ENCODE assay signal across 8 cellular contexts in genomic region chr1:160206421-160207117, GRCh38. TPM values are rescaled to one million over a fixed set of nuclear protein-coding genes. Genes with fewer than 3 reads are reported as not detected.
A peak's percentile ranks its signal among the peaks of the same experiment; 100 is the strongest.
DNase-seq lines count a peak whose midpoint lies in the region; ATAC-seq and TF ChIP-seq lines count a peak whose summit lies in the region.

No MANE protein-coding gene starts in this region.

- no peak overlapping the region for H3K23ac ChIP-seq in H9 (ENCODE audit: insufficient read length, low read depth, low read length)

- intact Hi-C loops in esophagus squamous epithelium (cut with DNase I), result loop anchor here (5.0 kb wide), 1 partner anchor 104 kb away; no protein-coding TSS in a partner anchor

- H3K9me3 ChIP-seq in H9 (ENCODE audit: control insufficient read depth, low read depth, low read length), result no peaks in the 10 kb centered on the region
- H3K9me3 ChIP-seq in esophagus squamous epithelium, result no peaks in the 10 kb centered on the region
- H3K9me3 ChIP-seq in osteoblast (ENCODE audit: low read depth, low read length), result no peaks in the 10 kb centered on the region

- H3T11ph ChIP-seq in H9 (ENCODE audit: low read length), result no peak overlapping the region

- H3K79me2 ChIP-seq in H9 (ENCODE audit: insufficient read depth, low read length) (no peaks in the 10 kb centered on the region), osteoblast (ENCODE audit: insufficient read depth, low read length) (peaks cover 55% of the 10 kb centered on the region)

- H3K23me2 ChIP-seq in H9 (ENCODE audit: insufficient read length, low read depth, low read length, poor library complexity, severe bottlenecking), result peaks cover 9% of the 10 kb centered on the region

- no peak overlapping the region for H3K9ac ChIP-seq in H9 (ENCODE audit: extremely low read depth, insufficient read length, low read length)

- no peak overlapping the region for H4K5ac ChIP-seq in H9 (ENCODE audit: insufficient read length, low read depth, low read length)

- no peak overlapping the region for H2AK5ac ChIP-seq in H9 (ENCODE audit: insufficient read length, low read length)

- H2BK5ac ChIP-seq in H9 (ENCODE audit: insufficient read length, low read length), result no peak overlapping the region

- H3K36me3 ChIP-seq in esophagus squamous epithelium (peaks cover 0 to 43% (median 14%) of the 10 kb centered on the region in 3 donors), osteoblast (ENCODE audit: insufficient read depth, low read length) (peaks cover 44% of the 10 kb centered on the region)

- H3K36me3 Mint-ChIP-seq in H9 (ENCODE audit: insufficient read depth in 1 of 3, low read depth in 3 of 3), result peaks cover 8 to 45% (median 12%) of the 10 kb centered on the region in 3 experiments; a peak in 6 of 7 replicates

- peaks cover 24% of the 10 kb centered on the region; the same call in 1 of the 2 replicates for H3K4me1 ChIP-seq in H9 (ENCODE audit: insufficient read depth, low read length)
- H3K4me1 ChIP-seq in esophagus squamous epithelium, result peaks cover 42 to 72% (median 56%) of the 10 kb centered on the region in 3 donors
- H3K4me1 ChIP-seq in osteoblast (ENCODE audit: insufficient read depth, low read length), result peaks cover 43% of the 10 kb centered on the region

- WGBS in H9 (ENCODE audit: extremely low coverage, insufficient read length, low lambda C conversion rate), result no CpG with 5 or more reads among the region's 9 CpGs
- 38 to 45% methylated on average over 9 of the region's 9 CpGs for WGBS in esophagus squamous epithelium, 2 donors

- H2BK120ac ChIP-seq in H9 (ENCODE audit: low read depth, low read length, poor library complexity, severe bottlenecking), result no peak overlapping the region

- no peak overlapping the region for H3K56ac ChIP-seq in H9 (ENCODE audit: insufficient read length, low read depth, low read length)

- peak overlapping the region; percentile 91 for H3K4me3 Mint-ChIP-seq in H9

- no peak for TF ChIP-seq POLR2A in esophagus squamous epithelium (IDR thresholded peaks at IDR 0.05)

- no peak overlapping the region for H3K18ac ChIP-seq in H9 (ENCODE audit: insufficient read length, low read depth, low read length)

- peak overlapping the region in 1 of 3 experiments; percentile 71; a peak in 4 of 7 replicates for H3K27ac Mint-ChIP-seq in H9

- no peaks in the 10 kb centered on the region for H3K27me3 Mint-ChIP-seq in H9 (ENCODE audit: low read depth)

- H3K4me2 ChIP-seq in H9 (ENCODE audit: insufficient read depth, insufficient read length, low read length) (peak overlapping the region; percentile 56), osteoblast (ENCODE audit: insufficient read depth, low read length) (peak overlapping the region; percentile 95)

- H3K27me3 ChIP-seq in H9 (ENCODE audit: insufficient read depth, low read length), result no peaks in the 10 kb centered on the region
- no peaks in the 10 kb centered on the region for H3K27me3 ChIP-seq in esophagus squamous epithelium
- no peaks in the 10 kb centered on the region for H3K27me3 ChIP-seq in osteoblast (ENCODE audit: insufficient read depth, low read length)

- H4K20me1 ChIP-seq in H9 (ENCODE audit: control insufficient read depth, insufficient read depth, insufficient read length) (no peaks in the 10 kb centered on the region), osteoblast (ENCODE audit: insufficient read depth, low read length) (peaks cover 47% of the 10 kb centered on the region)

- DNase-seq in AG08396 (ENCODE audit: low spot score) (peak; percentile 92), H9 (peak; percentile 57), SW480 (ENCODE audit: low spot score) (peak; percentile 25), esophagus squamous epithelium (lab: John Stamatoyannopoulos, UW) (no peak), osteoblast (ENCODE audit: insufficient read length, low spot score, missing footprints) (peak; percentile 99), GM19240 (ENCODE audit: insufficient read length, low spot score) (no peak)

- H3K27ac ChIP-seq in H9 (ENCODE audit: insufficient read length, low read depth, low read length) (no peak overlapping the region), esophagus squamous epithelium (peak overlapping the region; percentile 95 to 97 (median 96)), osteoblast (ENCODE audit: low read depth, low read length) (peak overlapping the region; percentile 93)

- no peak overlapping the region for H3K4ac ChIP-seq in H9 (ENCODE audit: low read depth, low read length)

- no peak overlapping the region for H2BK12ac ChIP-seq in H9 (ENCODE audit: insufficient read length, low read depth, low read length)

- H3K79me1 ChIP-seq in H9 (ENCODE audit: insufficient read depth, low read depth, low read length, poor library complexity, severe bottlenecking), result no peaks in the 10 kb centered on the region

- H2BK20ac ChIP-seq in H9 (ENCODE audit: low read depth, low read length, poor library complexity, severe bottlenecking), result no peak overlapping the region

- H3K14ac ChIP-seq in H9 (ENCODE audit: insufficient read depth, low read length), result no peak overlapping the region

- H4K8ac ChIP-seq in H9 (replicated peaks; ENCODE audit: insufficient read length, low read depth, low read length), result no peak overlapping the region

- H2BK15ac ChIP-seq in H9 (ENCODE audit: low read depth, low read length), result no peak overlapping the region

- H3K4me1 Mint-ChIP-seq in H9, result peaks cover 62 to 65% of the 10 kb centered on the region in 2 experiments

- TF ChIP-seq CTCF in H9 (conservative IDR thresholded peaks at IDR 0.05) (no peak), esophagus squamous epithelium (IDR thresholded peaks at IDR 0.05) (no peak), osteoblast (IDR thresholded peaks at IDR 0.05; ENCODE audit: extremely low read depth, low read depth, low read length) (no peak)

- H4K91ac ChIP-seq in H9 (ENCODE audit: insufficient read length, low read depth, low read length), result no peak overlapping the region

- ATAC-seq in GM21447 (IDR thresholded peaks at IDR 0.05; ENCODE audit: unreplicated experiment) (no peak), GM18909 (IDR thresholded peaks at IDR 0.05; ENCODE audit: poor library complexity, unreplicated experiment) (no peak)

- peak overlapping the region; percentile 75 to 97 (median 95) for H3K4me3 ChIP-seq in esophagus squamous epithelium
- peak overlapping the region; percentile 94 for H3K4me3 ChIP-seq in osteoblast (ENCODE audit: insufficient read depth, low read length)

- no peaks in the 10 kb centered on the region for H3K9me3 Mint-ChIP-seq in H9

- H2AFZ ChIP-seq in H9 (ENCODE audit: low read length) (no peak overlapping the region), osteoblast (ENCODE audit: low read length) (peak overlapping the region; percentile 44)

RNA-seq across cellular contexts. Expression of gene PEA15, which starts 1.4 kb away (rescaled TPM):
- 80.8 and 82.1 TPM in 2 replicates for total RNA-seq in H9 (2021)
- 10 to 100 TPM; 39.1 to 86.0 (median 69.8) TPM for total RNA-seq in esophagus squamous epithelium
- total RNA-seq in osteoblast, result 200 and 217 TPM in 2 replicates

RNA-seq across cellular contexts. Expression of gene CASQ1, which starts 16.2 kb away (rescaled TPM):
- 0.55 and 0.70 TPM in 2 replicates for total RNA-seq in H9 (2021)
- under 1 TPM in 1 of 4 donors, not detected in 3; 0.95 TPM for total RNA-seq in esophagus squamous epithelium
- total RNA-seq in osteoblast, result 0.29 and 0.36 TPM in 2 replicates

RNA-seq across cellular contexts. Expression of gene ATP1A4, which starts 55.2 kb away (rescaled TPM):
- total RNA-seq in H9 (2021) (0.20 and 0.44 TPM in 2 replicates), esophagus squamous epithelium (1 to 10 TPM in 1 of 4 donors, under 1 TPM in 1, not detected in 2; 0.19 to 1.8 TPM), osteoblast (not detected in 2 replicates)

RNA-seq across cellular contexts. Expression of gene DCAF8, which starts 55.8 kb away (rescaled TPM):
- total RNA-seq in H9 (2021) (96.7 and 106 TPM in 2 replicates), esophagus squamous epithelium (100 to 1,000 TPM in 1 of 4 donors, 10 to 100 TPM in 3; 54.0 to 139 (median 58.6) TPM), osteoblast (107 and 112 TPM in 2 replicates)

Comparison
In these comparisons a context has a peak if more than half of its experiments do, and no peak if none do; other contexts are left out.
1. DNase-seq: peak in AG08396 (single experiment), H9 (single experiment), SW480 (single experiment) and osteoblast (single experiment); none in esophagus squamous epithelium (single experiment) and GM19240 (single experiment).